ENCODE assay signal across 8 cellular contexts in the genomic region with DNA sequence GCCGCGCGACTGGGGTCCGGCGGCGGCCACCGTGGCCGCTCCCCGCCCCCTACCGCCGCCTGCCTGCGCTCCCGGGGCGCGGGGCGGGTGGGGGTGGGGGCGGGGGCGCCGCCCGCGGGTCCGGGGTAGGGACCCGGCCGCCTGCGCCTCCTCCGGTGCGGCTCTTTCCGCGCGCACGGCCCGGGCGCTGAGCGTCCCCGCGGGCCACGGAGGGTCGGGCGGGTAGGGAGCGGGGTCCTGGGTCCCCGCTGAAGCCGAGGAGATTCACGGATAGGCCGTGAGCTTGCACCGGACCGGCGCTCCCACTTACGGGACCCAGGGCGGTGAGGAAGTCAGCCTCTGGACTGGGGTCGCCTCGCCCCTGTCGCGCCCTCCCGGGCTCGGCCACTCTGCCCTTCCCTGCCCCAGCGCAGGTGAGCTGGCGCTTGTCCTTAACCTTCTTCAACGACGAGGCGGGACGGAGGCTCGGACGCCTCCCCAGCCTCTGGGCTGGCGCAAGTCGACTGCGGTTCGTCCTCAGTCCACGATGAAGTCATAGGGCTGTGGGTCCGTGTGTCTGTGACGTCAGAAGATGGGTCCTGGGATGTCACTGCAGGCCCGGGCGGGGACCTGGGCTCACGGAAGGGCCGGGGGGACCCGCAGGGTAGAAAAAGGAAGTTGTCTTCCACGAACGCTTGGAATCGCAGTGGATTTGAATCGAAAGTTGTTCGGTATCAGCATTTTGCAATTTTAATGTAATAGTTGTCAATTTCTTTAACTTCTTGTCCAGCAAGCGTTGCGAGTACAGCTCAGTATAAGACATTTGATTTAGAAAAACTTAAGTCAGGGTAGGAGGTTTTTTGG. TPM values are rescaled to one million over a fixed set of nuclear protein-coding genes. Genes with fewer than 3 reads are reported as not detected.
A peak's percentile ranks its signal among the peaks of the same experiment; 100 is the strongest.
DNase-seq lines count a peak whose midpoint lies in the region; ATAC-seq and TF ChIP-seq lines count a peak whose summit lies in the region.

No MANE protein-coding gene starts in this region.

- 0 to 1% (median 0%) methylated on average over 32 to 76 of the region's 82 CpGs for WGBS in stomach, 5 donors

- H3K36me3 ChIP-seq in stomach: no peaks in the 10 kb centered on the region

- H3K27ac Mint-ChIP-seq in nephron progenitor cell: peak overlapping the region; percentile 95

- TF ChIP-seq CTCF in nephron progenitor cell (IDR thresholded peaks at IDR 0.05) (no peak), stomach (IDR thresholded peaks at IDR 0.05) (no peak)

- H3K27me3 Mint-ChIP-seq in nephron progenitor cell (ENCODE audit: low read depth, poor library complexity): peaks cover 7% of the 10 kb centered on the region

- peak overlapping the region; percentile 82 to 96 (median 92) for H3K4me3 ChIP-seq in stomach

- intact Hi-C loops in stomach (cut with DNase I; ENCODE audit: low total_unique reads): no loop called here

- TF ChIP-seq POLR2A in Raji (IDR thresholded peaks at IDR 0.05; ENCODE audit: insufficient read depth, low read depth, low read length): peak; percentile 10
- TF ChIP-seq POLR2A in stomach (IDR thresholded peaks at IDR 0.05): peak in 1 of 4 donors; percentile 61

- no peaks in the 10 kb centered on the region for H3K9me3 Mint-ChIP-seq in nephron progenitor cell

- ATAC-seq in GM21528 (IDR thresholded peaks at IDR 0.05; ENCODE audit: low FRiP score, unreplicated experiment): peak; percentile 50

- peak overlapping the region; percentile 94 to 99 (median 97) for H3K27ac ChIP-seq in stomach

- H3K4me1 ChIP-seq in stomach: peaks cover 26 to 53% (median 41%) of the 10 kb centered on the region in 4 donors

- no peaks in the 10 kb centered on the region for H3K27me3 ChIP-seq in stomach

- H3K36me3 Mint-ChIP-seq in nephron progenitor cell (ENCODE audit: low read depth): peaks cover 18% of the 10 kb centered on the region

- H3K4me3 Mint-ChIP-seq in nephron progenitor cell: peak overlapping the region; percentile 91

- no peak for TF ChIP-seq EP300 in stomach (IDR thresholded peaks at IDR 0.05)

- DNase-seq in DMS79 treated with DMSO at 0.1 percent for 48 hours (lab: John Stamatoyannopoulos, UW): peak; percentile 68
- DNase-seq in HuH-7.5 (ENCODE audit: low spot score): peak; percentile 88
- DNase-seq in activated effector memory CD4-positive, alpha-beta T cell treated with anti-CD3 and anti-CD28 coated beads, Interleukin-2, amount 50 U/mL, for 16 hours: peak; percentile 83
- peak; percentile 52 for DNase-seq in fibroblast of the conjunctiva (ENCODE audit: low read depth)
- peak; percentile 62 for DNase-seq in nephron progenitor cell
- DNase-seq in stomach: peak; percentile 68

- H3K4me1 Mint-ChIP-seq in nephron progenitor cell: peaks cover 23% of the 10 kb centered on the region

- H3K9me3 ChIP-seq in stomach: no peaks in the 10 kb centered on the region

RNA-seq across cellular contexts. Expression of a gene that starts 0.6 kb away (rescaled TPM):
- total RNA-seq in stomach: 10 to 100 TPM; 18.7 to 55.0 (median 45.3) TPM
- polyA plus RNA-seq in stomach: 10 to 100 TPM in 1 of 3 donors, 1 to 10 TPM in 2; 6.7 to 13.0 (median 9.5) TPM

Comparison
In these comparisons a context has a peak if more than half of its experiments do, and no peak if none do; other contexts are left out.
1. Peak in every context shown above with its lines: DNase-seq, ATAC-seq, H3K4me3 ChIP-seq and H3K27ac ChIP-seq.